In genomic region chr7:127726481-127726880, GRCh38 we compare ENCODE assay signal across 29 cellular contexts.
"Had no signal": no experiment of that assay in that cellular context is flagged by ENCODE, and none has a peak within 500 bp of the region (broad histone marks: within the 10 kb centered on the region; RNA-seq: fewer than 3 reads in every experiment).

No MANE protein-coding gene starts in this region.

- ATAC-seq: activated CD4-positive, alpha-beta T cell treated with anti-CD3 and anti-CD28 coated beads for 36 hours; activated naive CD4-positive, alpha-beta T cell treated with anti-CD3 and anti-CD28 coated beads, Interleukin-2, amount 50 U/mL, for 72 hours; activated T-helper 17 cell treated with anti-CD3 and anti-CD28 coated beads, Interleukin-2, amount 50 U/mL, for 72 hours; heart right ventricle; natural killer cell treated with Interleukin-12 subunit alpha and Interleukin-12 subunit beta and Interleukin-15 and Interleukin-18, amount 100 ng/mL, for 72 hours; pancreas; psoas muscle; T-cell; upper lobe of right lung had no signal

- H3K4me1 Mint-ChIP-seq: activated CD4-positive, alpha-beta T cell treated with anti-CD3 and anti-CD28 coated beads for 36 hours had no signal

- H3K36me3 ChIP-seq: colonic mucosa had no signal

- H3K27ac ChIP-seq: ascending aorta, brain microvascular endothelial cell, colonic mucosa, heart right ventricle, left ventricle myocardium inferior, pancreas, psoas muscle, right atrium auricular region, spleen, upper lobe of right lung had no signal

- H3K27me3 Mint-ChIP-seq: activated CD4-positive, alpha-beta T cell treated with anti-CD3 and anti-CD28 coated beads for 36 hours; activated T-cell treated with anti-CD3 and anti-CD28 coated beads, Interleukin-2, amount 50 U/mL, for 24 hours; activated T-helper 17 cell treated with anti-CD3 and anti-CD28 coated beads, Interleukin-2, amount 50 U/mL, for 72 hours; natural killer cell treated with Interleukin-12 subunit alpha and Interleukin-12 subunit beta and Interleukin-15 and Interleukin-18, amount 100 ng/mL, for 72 hours; T-cell had no signal

- H3K4me3 ChIP-seq: ascending aorta, colonic mucosa, heart right ventricle, left ventricle myocardium inferior, pancreas, psoas muscle, right atrium auricular region, spleen, upper lobe of right lung had no signal

- FAIRE-seq: endometrium, pancreas, TTC549 had no signal

- H3K4me3 Mint-ChIP-seq: activated CD4-positive, alpha-beta T cell treated with anti-CD3 and anti-CD28 coated beads for 36 hours; activated T-cell treated with anti-CD3 and anti-CD28 coated beads, Interleukin-2, amount 50 U/mL, for 24 hours; activated T-helper 17 cell treated with anti-CD3 and anti-CD28 coated beads, Interleukin-2, amount 50 U/mL, for 72 hours; natural killer cell treated with Interleukin-12 subunit alpha and Interleukin-12 subunit beta and Interleukin-15 and Interleukin-18, amount 100 ng/mL, for 72 hours; T-cell had no signal

- H3K9me3 ChIP-seq: ascending aorta, colonic mucosa, heart right ventricle, left ventricle myocardium inferior, pancreas, psoas muscle, right atrium auricular region, spleen, upper lobe of right lung had no signal

- H3K27me3 ChIP-seq: ascending aorta, brain microvascular endothelial cell, colonic mucosa, heart right ventricle, pancreas, right atrium auricular region, spleen, upper lobe of right lung had no signal

- DNase-seq: activated CD4-positive, alpha-beta T cell treated with anti-CD3 and anti-CD28 coated beads for 36 hours; activated CD4-positive, alpha-beta T cell treated with anti-CD3 and anti-CD28 coated beads, Interleukin-2, amount 50 U/mL, for 4 hours; activated CD8-positive, alpha-beta memory T cell treated with anti-CD3 and anti-CD28 coated beads for 24 hours; activated CD8-positive, alpha-beta memory T cell treated with anti-CD3 and anti-CD28 coated beads, Interleukin-2, amount 50 U/mL, for 4 hours; activated T-cell treated with anti-CD3 and anti-CD28 coated beads, Interleukin-2, amount 50 U/mL, for 24 hours; brain microvascular endothelial cell; central memory CD4-positive, alpha-beta T cell; colonic mucosa; erythroblast; foreskin fibroblast; heart right ventricle; kidney glomerular epithelial cell; left ventricle myocardium inferior; mammary epithelial cell; midbrain; pancreas; psoas muscle; spleen; stimulated activated CD4-positive, alpha-beta T cell treated with anti-CD3 and anti-CD28 coated beads, Interleukin-4, amount 100 ng/mL, for 1 hour; stimulated activated naive CD4-positive, alpha-beta T cell treated with Interleukin-2 at 50 U/mL for 16 hours; T-cell; upper lobe of right lung had no signal

- H3K9me3 Mint-ChIP-seq: activated naive CD4-positive, alpha-beta T cell treated with anti-CD3 and anti-CD28 coated beads, Interleukin-2, amount 50 U/mL, for 72 hours; activated T-cell treated with anti-CD3 and anti-CD28 coated beads, Interleukin-2, amount 50 U/mL, for 24 hours; activated T-helper 17 cell treated with anti-CD3 and anti-CD28 coated beads, Interleukin-2, amount 50 U/mL, for 72 hours; natural killer cell treated with Interleukin-12 subunit alpha and Interleukin-12 subunit beta and Interleukin-15 and Interleukin-18, amount 100 ng/mL, for 72 hours; T-cell had no signal

- H3K4me1 ChIP-seq: ascending aorta, colonic mucosa, heart right ventricle, left ventricle myocardium inferior, pancreas, psoas muscle, right atrium auricular region, spleen, upper lobe of right lung had no signal

- H3K27ac Mint-ChIP-seq: activated CD4-positive, alpha-beta T cell treated with anti-CD3 and anti-CD28 coated beads for 36 hours; activated naive CD4-positive, alpha-beta T cell treated with anti-CD3 and anti-CD28 coated beads, Interleukin-2, amount 50 U/mL, for 72 hours; activated T-cell treated with anti-CD3 and anti-CD28 coated beads, Interleukin-2, amount 50 U/mL, for 24 hours; activated T-helper 17 cell treated with anti-CD3 and anti-CD28 coated beads, Interleukin-2, amount 50 U/mL, for 72 hours; natural killer cell treated with Interleukin-12 subunit alpha and Interleukin-12 subunit beta and Interleukin-15 and Interleukin-18, amount 100 ng/mL, for 72 hours; T-cell had no signal
